8 cellular contexts compared by ENCODE assay signal in genomic region chr20:44979090-44979621, GRCh38. TPM values are rescaled to one million over a fixed set of nuclear protein-coding genes. Genes with fewer than 3 reads are reported as not detected.
DNase-seq lines count a peak whose midpoint lies in the region; ATAC-seq and TF ChIP-seq lines count a peak whose summit lies in the region.

No MANE protein-coding gene starts in this region.

- peak overlapping the region; percentile 89 for H3K4me3 Mint-ChIP-seq in T-helper 17 cell

- no peak overlapping the region for H3K4me3 ChIP-seq in breast epithelium
- no peak overlapping the region for H3K4me3 ChIP-seq in mammary epithelial cell (replicated peaks in 1 of 3; ENCODE audit: insufficient read depth in 1 of 3, low read depth in 2 of 3, low read length in 3 of 3)

- ATAC-seq in HG03175 (IDR thresholded peaks at IDR 0.05; ENCODE audit: unreplicated experiment) = peak; percentile 93
- peak; percentile 90 for ATAC-seq in T-helper 17 cell
- ATAC-seq in sciatic nerve = peak; percentile 87

- H3K4me1 ChIP-seq in breast epithelium (peaks cover 0 to 3% of the 10 kb centered on the region in 2 donors), mammary epithelial cell (ENCODE audit: insufficient read depth, low read length) (no peaks in the 10 kb centered on the region)

- H3K4me1 Mint-ChIP-seq in T-helper 17 cell = peaks cover 70% of the 10 kb centered on the region

- dilution Hi-C loops in mammary epithelial cell (cut with HindIII; ENCODE audit: low sequenced_read_pairs) = no loop called here

- DNase-seq in breast epithelium (ENCODE audit: low spot score in 2 of 2) (no peak), mammary epithelial cell (no peak), T-helper 17 cell (peak in 2 of 3 donors; percentile 41 to 52), dermis microvascular lymphatic vessel endothelial cell (ENCODE audit: low read depth in 2 of 2) (peak; percentile 32 to 55), sciatic nerve (ENCODE audit: low spot score) (no peak), occipital lobe (lab: John Stamatoyannopoulos, UW) (no peak), NCI-H510A treated with DMSO at 0.1 percent for 48 hours (lab: John Stamatoyannopoulos, UW) (no peak)

- H3K9me3 ChIP-seq in breast epithelium = no peaks in the 10 kb centered on the region
- no peaks in the 10 kb centered on the region for H3K9me3 ChIP-seq in mammary epithelial cell (replicated peaks; ENCODE audit: insufficient read depth, low read length)
- no peaks in the 10 kb centered on the region for H3K9me3 ChIP-seq in T-helper 17 cell (ENCODE audit: control insufficient read depth, low read length, poor library complexity, severe bottlenecking)

- in situ Hi-C loops in mammary epithelial cell (cut with MboI; ENCODE audit: low sequenced_read_pairs in 2 of 2) = no loop called here

- H3K27ac ChIP-seq in breast epithelium (peak overlapping the region; percentile 48 to 67), mammary epithelial cell (ENCODE audit: insufficient read depth, low read depth, low read length) (no peak overlapping the region)

- no peak overlapping the region for H2AFZ ChIP-seq in mammary epithelial cell (ENCODE audit: low read depth, low read length)

- peaks cover 6% of the 10 kb centered on the region for H3K79me2 ChIP-seq in mammary epithelial cell (ENCODE audit: insufficient read depth, low read length)

- H3K27me3 ChIP-seq in breast epithelium = no peaks in the 10 kb centered on the region
- H3K27me3 ChIP-seq in mammary epithelial cell (ENCODE audit: insufficient read depth, low read length) = no peaks in the 10 kb centered on the region

- intact Hi-C loops in breast epithelium (cut with DNase I; ENCODE audit: low total_unique reads) (no loop called here), mammary epithelial cell (cut with micrococcal nuclease) (no loop called here), sciatic nerve (cut with DNase I) (no loop called here)

- 75% methylated on average over 2 of the region's 2 CpGs for WGBS in mammary epithelial cell (ENCODE audit: low coverage, missing lambda C conversion rate)

- H4K20me1 ChIP-seq in mammary epithelial cell (ENCODE audit: insufficient read depth, low read length) = no peaks in the 10 kb centered on the region

- TF ChIP-seq POLR2A in breast epithelium (IDR thresholded peaks at IDR 0.05) = no peak

- H3K27ac Mint-ChIP-seq in T-helper 17 cell = peak overlapping the region; percentile 100

- BruUV-seq in mammary epithelial cell (replicated peaks; lab: Mats Ljungman, UMichigan) = no TSS peak

- no peaks in the 10 kb centered on the region for H3K36me3 ChIP-seq in breast epithelium
- H3K36me3 ChIP-seq in mammary epithelial cell (ENCODE audit: insufficient read depth, low read length) = peaks cover 25% of the 10 kb centered on the region

- TF ChIP-seq CTCF in breast epithelium (IDR thresholded peaks at IDR 0.05) (no peak), mammary epithelial cell (conservative IDR thresholded peaks at IDR 0.05 in 1 of 2, IDR thresholded peaks at IDR 0.05 in 1 of 2; ENCODE audit: extremely low read depth in 1 of 2, insufficient read depth in 1 of 2, low read depth in 1 of 2, low read length in 2 of 2) (no peak)

- H3K27me3 Mint-ChIP-seq in T-helper 17 cell = no peaks in the 10 kb centered on the region

- H3K4me2 ChIP-seq in mammary epithelial cell (ENCODE audit: insufficient read depth, low read depth, low read length) = no peak overlapping the region

- H3K36me3 Mint-ChIP-seq in T-helper 17 cell (ENCODE audit: low read depth) = peaks cover 26% of the 10 kb centered on the region

- CTCF ChIA-PET in mammary epithelial cell (lab: Charles Lee; ENCODE audit: low non-redundant PET) = no interaction called here

- no peak overlapping the region for H3K9ac ChIP-seq in mammary epithelial cell (ENCODE audit: insufficient read depth, low read length)

RNA-seq across cellular contexts. Expression of gene STK4, which starts 12.8 kb away (rescaled TPM):
- total RNA-seq in breast epithelium (10 to 100 TPM; 33.1 to 35.3 (median 34.7) TPM), mammary epithelial cell (10 to 100 TPM; 30.7 to 42.7 TPM), T-helper 17 cell (100 to 1,000 TPM; 271 to 280 TPM), dermis microvascular lymphatic vessel endothelial cell (13.7 and 14.3 TPM in 2 replicates), sciatic nerve (43.8 TPM), occipital lobe (56.6 TPM)
- polyA plus RNA-seq in mammary epithelial cell = 17.9 TPM
- 38.9 TPM for polyA minus RNA-seq in mammary epithelial cell

RNA-seq across cellular contexts. Expression of gene TOMM34, which starts 19.0 kb away (rescaled TPM):
- total RNA-seq in breast epithelium (10 to 100 TPM; 14.6 to 21.0 (median 20.3) TPM), mammary epithelial cell (10 to 100 TPM; 31.5 to 46.3 TPM), T-helper 17 cell (1 to 10 TPM; 9.1 to 9.2 TPM), dermis microvascular lymphatic vessel endothelial cell (14.0 and 20.5 TPM in 2 replicates), sciatic nerve (19.3 TPM), occipital lobe (5.0 TPM)
- polyA plus RNA-seq in mammary epithelial cell = 59.6 TPM
- polyA minus RNA-seq in mammary epithelial cell = 32.2 TPM

Comparison
In these comparisons a context has a peak if more than half of its experiments do, and no peak if none do; other contexts are left out.
1. DNase-seq: peak in T-helper 17 cell (2 of 3) and dermis microvascular lymphatic vessel endothelial cell (2 of 2); none in breast epithelium (0 of 2), mammary epithelial cell (single experiment), sciatic nerve (single experiment), occipital lobe (single experiment) and NCI-H510A treated with DMSO at 0.1 percent for 48 hours (single experiment).
2. Peak in every context shown above with its lines, with median percentiles within 50 percentile points of each other: ATAC-seq.